Comparison of ENCODE assay signal across 9 cellular contexts in genomic region chr4:85607624-85608023, GRCh38.
DNase-seq lines count a peak whose midpoint lies in the region; ATAC-seq and TF ChIP-seq lines count a peak whose summit lies in the region.
"Had no signal": no experiment of that assay in that cellular context is flagged by ENCODE, and none has a peak within 500 bp of the region (broad histone marks: within the 10 kb centered on the region; RNA-seq: fewer than 3 reads in every experiment).

No MANE protein-coding gene starts in this region.

- no peak overlapping the region for H2AFZ ChIP-seq in mammary epithelial cell (ENCODE audit: low read depth, low read length)

- intact Hi-C loops in mammary epithelial cell (cut with micrococcal nuclease) (no loop called here), posterior cingulate gyrus (cut with DNase I) (no loop called here), dorsolateral prefrontal cortex (cut with DNase I) (no loop called here)

- H3K4me3 Mint-ChIP-seq in glutamatergic neuron (ENCODE audit: unreplicated experiment): no peak overlapping the region

- no peak for TF ChIP-seq CTCF in glutamatergic neuron (IDR thresholded peaks at IDR 0.05; ENCODE audit: partially characterized antibody, unreplicated experiment)
- no peak for TF ChIP-seq CTCF in mammary epithelial cell (conservative IDR thresholded peaks at IDR 0.05 in 1 of 2, IDR thresholded peaks at IDR 0.05 in 1 of 2; ENCODE audit: extremely low read depth in 1 of 2, insufficient read depth in 1 of 2, low read depth in 1 of 2, low read length in 2 of 2)
- no peak for TF ChIP-seq CTCF in dorsolateral prefrontal cortex (IDR thresholded peaks at IDR 0.05 in 54 of 56, conservative IDR thresholded peaks at IDR 0.05 in 2 of 56; ENCODE audit: low read depth in 1 of 56, partially characterized antibody in 56 of 56)

- no peak overlapping the region for H3K27ac ChIP-seq in mammary epithelial cell (ENCODE audit: insufficient read depth, low read depth, low read length)
- H3K27ac ChIP-seq in dorsolateral prefrontal cortex: no peak overlapping the region

- H4K20me1 ChIP-seq in mammary epithelial cell (ENCODE audit: insufficient read depth, low read length): no peaks in the 10 kb centered on the region

- H3K36me3 Mint-ChIP-seq in glutamatergic neuron (ENCODE audit: unreplicated experiment): no peaks in the 10 kb centered on the region
- H3K36me3 Mint-ChIP-seq: naive thymus-derived CD8-positive, alpha-beta T cell had no signal

- no TSS peak for BruUV-seq in mammary epithelial cell (replicated peaks; lab: Mats Ljungman, UMichigan)

- no peaks in the 10 kb centered on the region for H3K27me3 ChIP-seq in mammary epithelial cell (ENCODE audit: insufficient read depth, low read length)
- no peaks in the 10 kb centered on the region for H3K27me3 ChIP-seq in dorsolateral prefrontal cortex

- dilution Hi-C loops in mammary epithelial cell (cut with HindIII; ENCODE audit: low sequenced_read_pairs): no loop called here

- no peak overlapping the region for H3K27ac Mint-ChIP-seq in glutamatergic neuron (ENCODE audit: unreplicated experiment)

- H3K36me3 ChIP-seq in mammary epithelial cell (ENCODE audit: insufficient read depth, low read length): no peaks in the 10 kb centered on the region

- no peaks in the 10 kb centered on the region for H3K9me3 Mint-ChIP-seq in glutamatergic neuron (ENCODE audit: unreplicated experiment)
- H3K9me3 Mint-ChIP-seq: naive thymus-derived CD8-positive, alpha-beta T cell had no signal

- no peak overlapping the region for H3K9ac ChIP-seq in mammary epithelial cell (ENCODE audit: insufficient read depth, low read length)

- peak; percentile 84 for DNase-seq in DMS153 (lab: John Stamatoyannopoulos, UW)
- peak; percentile 24 for DNase-seq in NCI-H345 treated with DMSO at 0.1 percent for 48 hours (lab: John Stamatoyannopoulos, UW; ENCODE audit: unreplicated experiment)
- DNase-seq in glutamatergic neuron: no peak
- no peak for DNase-seq in mammary epithelial cell
- DNase-seq in posterior cingulate gyrus: no peak
- no peak for DNase-seq in dorsolateral prefrontal cortex

- H3K4me2 ChIP-seq in mammary epithelial cell (ENCODE audit: insufficient read depth, low read depth, low read length): no peak overlapping the region

- in situ Hi-C loops in mammary epithelial cell (cut with MboI; ENCODE audit: low sequenced_read_pairs in 2 of 2): no loop called here

- WGBS in mammary epithelial cell (ENCODE audit: low coverage, missing lambda C conversion rate): 85% methylated on average over 5 of the region's 5 CpGs

- CTCF ChIA-PET in mammary epithelial cell (lab: Charles Lee; ENCODE audit: low non-redundant PET): no interaction called here

- H3K27me3 Mint-ChIP-seq in glutamatergic neuron (ENCODE audit: unreplicated experiment): peaks cover 2% of the 10 kb centered on the region
- H3K27me3 Mint-ChIP-seq: naive thymus-derived CD8-positive, alpha-beta T cell had no signal

- no peaks in the 10 kb centered on the region for H3K4me1 ChIP-seq in mammary epithelial cell (ENCODE audit: insufficient read depth, low read length)

- ATAC-seq in GM19438 (IDR thresholded peaks at IDR 0.05; ENCODE audit: low read depth, unreplicated experiment) (peak; percentile 53), HG03064 (IDR thresholded peaks at IDR 0.05; ENCODE audit: low read depth, unreplicated experiment) (peak; percentile 75)

- no peaks in the 10 kb centered on the region for H3K9me3 ChIP-seq in mammary epithelial cell (replicated peaks; ENCODE audit: insufficient read depth, low read length)

- no peaks in the 10 kb centered on the region for H3K79me2 ChIP-seq in mammary epithelial cell (ENCODE audit: insufficient read depth, low read length)

- H3K4me3 ChIP-seq in mammary epithelial cell (replicated peaks in 1 of 3; ENCODE audit: insufficient read depth in 1 of 3, low read depth in 2 of 3, low read length in 3 of 3) (no peak overlapping the region), dorsolateral prefrontal cortex (no peak overlapping the region)

- peaks cover 2% of the 10 kb centered on the region for H3K4me1 Mint-ChIP-seq in glutamatergic neuron (ENCODE audit: low read depth, unreplicated experiment)

Comparison
In these comparisons a context has a peak if more than half of its experiments do, and no peak if none do; other contexts are left out.
1. DNase-seq: peak in DMS153 (single experiment) and NCI-H345 treated with DMSO at 0.1 percent for 48 hours (single experiment); none in glutamatergic neuron (single experiment), mammary epithelial cell (single experiment), posterior cingulate gyrus (0 of 10) and dorsolateral prefrontal cortex (0 of 10).